Comparison of ENCODE assay signal across 9 cellular contexts in genomic region chr14:36315159-36315853, GRCh38. TPM values are rescaled to one million over a fixed set of nuclear protein-coding genes. Genes with fewer than 3 reads are reported as not detected.
DNase-seq lines count a peak whose midpoint lies in the region; ATAC-seq and TF ChIP-seq lines count a peak whose summit lies in the region.
"Had no signal": no experiment of that assay in that cellular context is flagged by ENCODE, and none has a peak within 500 bp of the region (broad histone marks: within the 10 kb centered on the region; RNA-seq: fewer than 3 reads in every experiment).

No MANE protein-coding gene starts in this region.

- intact Hi-C loops in esophagus squamous epithelium (cut with DNase I), result no loop called here

- TF ChIP-seq CTCF in GM10248 (IDR thresholded peaks at IDR 0.05; ENCODE audit: control extremely low read depth, extremely low read depth, low read depth, missing control alignments), result no peak
- no peak for TF ChIP-seq CTCF in esophagus squamous epithelium (IDR thresholded peaks at IDR 0.05)

- peak; percentile 61 for ATAC-seq in GM19351 (IDR thresholded peaks at IDR 0.05; ENCODE audit: unreplicated experiment)
- peak; percentile 76 for ATAC-seq in HG03432 (IDR thresholded peaks at IDR 0.05; ENCODE audit: unreplicated experiment)
- peak; percentile 81 to 85 for ATAC-seq in activated naive CD4-positive, alpha-beta T cell treated with anti-CD3 and anti-CD28 coated beads, Interleukin-2, amount 50 U/mL, for 72 hours

- H3K9me3 ChIP-seq in esophagus squamous epithelium, result no peaks in the 10 kb centered on the region

- peaks cover 0 to 33% (median 4%) of the 10 kb centered on the region in 3 donors for H3K36me3 ChIP-seq in esophagus squamous epithelium

- H3K4me1 ChIP-seq in esophagus squamous epithelium, result peaks cover 0 to 36% (median 8%) of the 10 kb centered on the region in 3 donors

- no peak overlapping the region for H3K4me3 ChIP-seq in esophagus squamous epithelium

- CTCF ChIA-PET in GM10248 (lab: Yijun Ruan, JAX), result interaction anchor here (0.9 kb wide), 1 partner anchor 14 kb away, joined by 3 read pairs; no protein-coding TSS in a partner anchor

- POLR2A ChIA-PET in GM10248 (lab: Yijun Ruan, JAX), result no interaction called here

- H3K9me3 Mint-ChIP-seq in activated naive CD4-positive, alpha-beta T cell treated with anti-CD3 and anti-CD28 coated beads, Interleukin-2, amount 50 U/mL, for 72 hours, result no peaks in the 10 kb centered on the region

- H3K27ac Mint-ChIP-seq in activated naive CD4-positive, alpha-beta T cell treated with anti-CD3 and anti-CD28 coated beads, Interleukin-2, amount 50 U/mL, for 72 hours, result peak overlapping the region; percentile 77 to 85

- TF ChIP-seq POLR2A in esophagus squamous epithelium (IDR thresholded peaks at IDR 0.05), result no peak

- H3K36me3 Mint-ChIP-seq in activated naive CD4-positive, alpha-beta T cell treated with anti-CD3 and anti-CD28 coated beads, Interleukin-2, amount 50 U/mL, for 72 hours, result peaks cover 14 to 32% of the 10 kb centered on the region in 2 donors

- H3K27me3 ChIP-seq in esophagus squamous epithelium, result no peaks in the 10 kb centered on the region

- no peak overlapping the region for H3K27ac ChIP-seq in esophagus squamous epithelium

- 45 to 47% methylated on average over 3 of the region's 3 CpGs for WGBS in esophagus squamous epithelium, 2 donors

- DNase-seq in GM10248 (ENCODE audit: extremely low spot score) (peak; percentile 15), HPDE6-E6E7 (ENCODE audit: extremely low spot score) (no peak), activated gamma-delta T cell (lab: John Stamatoyannopoulos, UW) (no peak), GM19240 (ENCODE audit: insufficient read length, low spot score) (no peak), esophagus squamous epithelium (lab: John Stamatoyannopoulos, UW) (no peak)
- peak in 1 of 2 donors; percentile 59 for DNase-seq in activated naive CD4-positive, alpha-beta T cell treated with anti-CD3 and anti-CD28 coated beads, Interleukin-2, amount 50 U/mL, for 72 hours (ENCODE audit: low spot score in 2 of 2)
- DNase-seq: KG1 had no signal

RNA-seq across cellular contexts. Expression of gene MBIP, which starts 5.1 kb away (rescaled TPM):
- 10 to 100 TPM; 26.8 to 42.8 TPM for total RNA-seq in activated naive CD4-positive, alpha-beta T cell treated with anti-CD3 and anti-CD28 coated beads, Interleukin-2, amount 50 U/mL, for 72 hours
- total RNA-seq in esophagus squamous epithelium, result 10 to 100 TPM in 1 of 4 donors, 1 to 10 TPM in 3; 5.2 to 14.7 (median 9.3) TPM
